1 cellular context compared by ENCODE assay signal in the genomic region with DNA sequence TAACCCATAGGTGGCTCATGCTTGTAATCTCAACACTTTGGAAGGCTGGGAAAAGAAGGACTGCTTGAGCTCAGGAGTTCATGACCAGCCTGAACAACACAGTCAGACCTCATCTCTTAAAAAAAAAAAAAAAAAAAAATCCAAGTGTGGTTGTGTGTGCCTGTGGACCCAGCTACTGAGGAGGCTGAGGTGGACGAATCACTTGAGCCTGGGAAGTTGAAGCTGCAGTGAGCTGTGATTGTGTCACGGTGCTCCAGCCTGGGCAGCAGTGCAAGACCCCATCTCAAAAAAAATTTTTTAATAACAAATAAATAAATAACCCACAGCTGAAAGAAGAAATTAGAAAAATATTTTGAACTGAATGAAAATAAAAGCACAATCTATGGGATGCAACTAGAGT.
A peak's percentile ranks its signal among the peaks of the same experiment; 100 is the strongest.
TF ChIP-seq lines count a peak whose summit lies in the region.

No MANE protein-coding gene starts in this region.

TF ChIP-seq in K562, 482 proteins besides CTCF, POLR2A, EP300 and RAD21 (continued from another document):
- 0 out of 4 replicates have a peak, but pooled peaks of 1 of the 2 experiments have one; percentile 31 for TF ChIP-seq KDM1A (IDR thresholded peaks at IDR 0.05)
- TF ChIP-seq BCOR (IDR thresholded peaks at IDR 0.05): peak; percentile 28; the same call in 1 of the 2 replicates
- TF ChIP-seq ZNF121 (CRISPR knock-in tag; conservative IDR thresholded peaks at IDR 0.05): peak; percentile 94
- TF ChIP-seq CBFA2T2 (conservative IDR thresholded peaks at IDR 0.05): no peak
- TF ChIP-seq RBM25 (IDR thresholded peaks at IDR 0.05; ENCODE audit: low read depth, low read length, severe bottlenecking): peak; percentile 66
